Comparison of ENCODE assay signal across 17 cellular contexts in the genomic region with DNA sequence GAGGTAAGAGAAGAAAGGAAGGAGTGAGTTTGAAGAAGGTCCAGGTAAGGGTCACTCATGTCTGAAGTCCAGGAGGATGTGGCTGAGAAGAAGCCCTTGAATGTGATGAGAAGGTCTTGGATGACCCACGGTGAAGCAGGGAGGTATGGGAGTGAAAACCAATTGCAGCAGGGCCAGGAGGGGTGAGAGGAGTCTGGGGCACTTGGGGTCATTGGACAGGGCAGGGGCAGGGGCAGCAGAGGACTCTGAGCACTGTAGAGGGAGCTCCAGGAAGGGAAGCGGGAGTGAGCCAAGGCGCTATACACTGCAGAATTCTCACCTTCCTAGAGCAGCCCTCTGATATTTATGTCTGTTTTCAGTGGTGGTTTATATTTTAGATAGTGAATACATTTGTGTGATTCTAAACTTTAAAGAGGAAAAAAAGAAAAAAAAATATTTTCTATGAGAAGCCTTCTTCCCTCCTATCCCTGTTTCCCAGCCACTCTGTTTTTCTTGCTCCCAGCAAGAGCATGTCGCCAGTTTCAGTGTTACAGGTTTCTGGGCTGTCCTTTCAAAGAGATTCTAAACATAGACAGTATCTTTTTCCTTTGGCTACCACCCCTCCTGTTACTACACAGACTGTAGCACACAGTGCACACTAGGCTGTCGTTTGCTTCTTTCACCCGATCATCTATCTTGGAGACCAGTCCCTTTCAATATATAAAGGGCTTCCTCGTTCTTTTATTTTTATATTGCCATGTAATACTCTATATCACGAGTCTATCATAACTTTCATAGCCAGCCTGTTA. TPM values are rescaled to one million over a fixed set of nuclear protein-coding genes. Genes with fewer than 3 reads are reported as not detected.
DNase-seq lines count a peak whose midpoint lies in the region; ATAC-seq and TF ChIP-seq lines count a peak whose summit lies in the region.
"Had no signal": no experiment of that assay in that cellular context is flagged by ENCODE, and none has a peak within 500 bp of the region (broad histone marks: within the 10 kb centered on the region; RNA-seq: fewer than 3 reads in every experiment).

No MANE protein-coding gene starts in this region.

- intact Hi-C loops in heart left ventricle (cut with DNase I) (no loop called here), vagina (cut with DNase I) (no loop called here)

- H3K27ac ChIP-seq in heart left ventricle: peak overlapping the region in 1 of 12 donors; percentile 12
- no peak overlapping the region for H3K27ac ChIP-seq in right atrium auricular region
- peak overlapping the region; percentile 55 for H3K27ac ChIP-seq in neutrophil
- H3K27ac ChIP-seq in vagina: peak overlapping the region; percentile 57

- H3K9me3 ChIP-seq in heart left ventricle (no peaks in the 10 kb centered on the region), right atrium auricular region (no peaks in the 10 kb centered on the region), neutrophil (no peaks in the 10 kb centered on the region), vagina (no peaks in the 10 kb centered on the region)
- H3K9me3 ChIP-seq: BE2C had no signal

- no peaks in the 10 kb centered on the region for H3K9me3 Mint-ChIP-seq in activated T-helper 17 cell treated with anti-CD3 and anti-CD28 coated beads, Interleukin-2, amount 50 U/mL, for 72 hours

- peaks cover 0 to 14% (median 5%) of the 10 kb centered on the region in 9 donors for H3K36me3 ChIP-seq in heart left ventricle
- peaks cover 3% of the 10 kb centered on the region for H3K36me3 ChIP-seq in right atrium auricular region
- H3K36me3 ChIP-seq in neutrophil: peaks cover 6% of the 10 kb centered on the region
- peaks cover 0 to 12% of the 10 kb centered on the region in 2 donors for H3K36me3 ChIP-seq in vagina
- H3K36me3 ChIP-seq: BE2C had no signal

- H3K4me1 ChIP-seq in heart left ventricle (peaks cover 0 to 35% (median 0%) of the 10 kb centered on the region in 12 donors), right atrium auricular region (no peaks in the 10 kb centered on the region), neutrophil (ENCODE audit: control insufficient read depth in 1 of 2, insufficient read depth in 1 of 2, low read depth in 1 of 2, low read length in 1 of 2) (peaks cover 8 to 15% of the 10 kb centered on the region in 2 experiments), vagina (peaks cover 16% of the 10 kb centered on the region)
- H3K4me1 ChIP-seq: BE2C had no signal

- H3K36me3 Mint-ChIP-seq in activated T-helper 17 cell treated with anti-CD3 and anti-CD28 coated beads, Interleukin-2, amount 50 U/mL, for 72 hours (ENCODE audit: low read depth): peaks cover 12% of the 10 kb centered on the region

- ATAC-seq in heart left ventricle (peak; percentile 57 to 76 (median 69)), HG03175 (IDR thresholded peaks at IDR 0.05; ENCODE audit: unreplicated experiment) (no peak)
- no peak for ATAC-seq in activated T-helper 17 cell treated with anti-CD3 and anti-CD28 coated beads, Interleukin-2, amount 50 U/mL, for 72 hours (replicated peaks)
- ATAC-seq: HCT116, K562 had no signal

- H3K27me3 ChIP-seq in heart left ventricle: no peaks in the 10 kb centered on the region
- H3K27me3 ChIP-seq in right atrium auricular region: no peaks in the 10 kb centered on the region
- no peaks in the 10 kb centered on the region for H3K27me3 ChIP-seq in neutrophil
- no peaks in the 10 kb centered on the region for H3K27me3 ChIP-seq in vagina
- H3K27me3 ChIP-seq: BE2C had no signal

- no peaks in the 10 kb centered on the region for H3K27me3 Mint-ChIP-seq in activated T-helper 17 cell treated with anti-CD3 and anti-CD28 coated beads, Interleukin-2, amount 50 U/mL, for 72 hours

- H3K4me3 Mint-ChIP-seq in activated T-helper 17 cell treated with anti-CD3 and anti-CD28 coated beads, Interleukin-2, amount 50 U/mL, for 72 hours: no peak overlapping the region

- H3K4me3 ChIP-seq in heart left ventricle: no peak overlapping the region
- H3K4me3 ChIP-seq in right atrium auricular region: no peak overlapping the region
- no peak overlapping the region for H3K4me3 ChIP-seq in neutrophil (ENCODE audit: low read depth in 1 of 2, low read length in 1 of 2)
- H3K4me3 ChIP-seq in vagina: no peak overlapping the region
- H3K4me3 ChIP-seq: K562 had no signal

- peaks cover 29% of the 10 kb centered on the region for H3K4me1 Mint-ChIP-seq in activated T-helper 17 cell treated with anti-CD3 and anti-CD28 coated beads, Interleukin-2, amount 50 U/mL, for 72 hours

- 71 to 76% (median 74%) methylated on average over 8 of the region's 8 CpGs for WGBS in heart left ventricle, 4 donors

- DNase-seq in heart left ventricle (no peak), right atrium auricular region (ENCODE audit: low spot score) (no peak), vagina (ENCODE audit: extremely low spot score in 2 of 2) (no peak), AG20443 (ENCODE audit: low spot score) (no peak), retina (no peak)
- DNase-seq: BE2C; GF-D8; NCI-H1092; NCI-H2107; NCI-H69; NK-92 treated with Interleukin-12 subunit alpha and Interleukin-12 subunit beta, amount 100 ng/mL, for 24 hours; OCI-M1 had no signal

- TF ChIP-seq CTCF in heart left ventricle (IDR thresholded peaks at IDR 0.05) (no peak), right atrium auricular region (IDR thresholded peaks at IDR 0.05) (no peak), neutrophil (IDR thresholded peaks at IDR 0.05) (no peak), vagina (IDR thresholded peaks at IDR 0.05) (no peak)

- TF ChIP-seq POLR2A in heart left ventricle (IDR thresholded peaks at IDR 0.05) (no peak), vagina (IDR thresholded peaks at IDR 0.05) (no peak)

- H3K27ac Mint-ChIP-seq in activated T-helper 17 cell treated with anti-CD3 and anti-CD28 coated beads, Interleukin-2, amount 50 U/mL, for 72 hours: peak overlapping the region; percentile 45

RNA-seq across cellular contexts. Expression of a gene that starts 24.5 kb away (rescaled TPM):
- 10 to 100 TPM; 32.6 to 68.3 (median 42.6) TPM for total RNA-seq in heart left ventricle
- polyA plus RNA-seq in heart left ventricle: 10 to 100 TPM; 49.0 to 55.5 TPM
- total RNA-seq in right atrium auricular region: 10 to 100 TPM; 29.6 to 54.8 TPM
- total RNA-seq in activated T-helper 17 cell treated with anti-CD3 and anti-CD28 coated beads, Interleukin-2, amount 50 U/mL, for 72 hours: 10 to 100 TPM; 17.8 to 21.8 TPM
- total RNA-seq in vagina: 65.6 TPM

RNA-seq across cellular contexts. Expression of a gene that starts 53.6 kb away (rescaled TPM):
- total RNA-seq in heart left ventricle (10 to 100 TPM; 57.5 to 81.2 (median 68.2) TPM), right atrium auricular region (10 to 100 TPM; 53.6 to 56.0 TPM), vagina (47.6 TPM)
- polyA plus RNA-seq in heart left ventricle: 10 to 100 TPM; 75.0 to 75.1 TPM
- total RNA-seq in activated T-helper 17 cell treated with anti-CD3 and anti-CD28 coated beads, Interleukin-2, amount 50 U/mL, for 72 hours: 10 to 100 TPM; 36.1 to 46.2 TPM

Comparison
In these comparisons a context has a peak if more than half of its experiments do, and no peak if none do; other contexts are left out.
1. ATAC-seq: peak in heart left ventricle (4 of 4); none in activated T-helper 17 cell treated with anti-CD3 and anti-CD28 coated beads, Interleukin-2, amount 50 U/mL, for 72 hours (single experiment) and HG03175 (single experiment).
2. H3K27ac ChIP-seq: peak in neutrophil (single experiment) and vagina (single experiment); none in right atrium auricular region (0 of 2).